19 cellular contexts compared by ENCODE assay signal in the genomic region with DNA sequence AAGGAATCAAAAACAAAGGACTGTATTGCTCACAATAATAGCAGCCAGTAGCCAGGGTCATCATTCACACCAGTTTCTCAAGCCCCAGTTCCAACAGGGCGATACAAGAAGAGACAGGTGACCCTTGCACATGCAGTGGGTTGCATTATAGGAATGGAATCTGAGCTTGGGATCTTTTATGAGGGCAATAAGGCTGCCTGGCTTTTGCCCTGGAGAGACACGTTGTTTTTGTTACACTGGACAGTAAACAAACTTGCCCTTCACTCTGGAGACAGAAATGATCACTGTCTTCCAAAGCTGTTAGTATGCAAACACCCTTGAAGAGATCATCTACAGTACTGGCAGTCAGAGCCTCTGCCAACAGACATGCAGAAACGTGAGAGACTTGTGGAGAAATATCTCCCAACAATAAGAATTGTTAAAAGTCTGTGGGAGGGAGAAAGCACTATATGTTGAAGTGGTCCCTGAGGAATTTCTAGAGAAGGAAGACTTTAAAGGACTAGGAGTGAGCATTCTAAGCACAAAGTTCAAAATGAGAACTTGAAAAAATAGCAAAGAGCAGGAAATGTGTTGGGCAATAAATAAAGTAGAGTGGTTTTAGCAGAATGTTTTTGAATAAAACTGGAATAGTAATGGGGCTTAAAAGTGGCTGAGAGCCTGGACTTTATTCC. TPM values are rescaled to one million over a fixed set of nuclear protein-coding genes. Genes with fewer than 3 reads are reported as not detected.
A peak's percentile ranks its signal among the peaks of the same experiment; 100 is the strongest.
DNase-seq lines count a peak whose midpoint lies in the region; ATAC-seq, FAIRE-seq and TF ChIP-seq lines count a peak whose summit lies in the region.
"Had no signal": no experiment of that assay in that cellular context is flagged by ENCODE, and none has a peak within 500 bp of the region (broad histone marks: within the 10 kb centered on the region; RNA-seq: fewer than 3 reads in every experiment).

No MANE protein-coding gene starts in this region.

- TF ChIP-seq EP300 in H1 (IDR thresholded peaks at IDR 0.05; ENCODE audit: borderline replicate concordance in 1 of 2, low read depth in 2 of 2, low read length in 2 of 2), result no peak

- dilution Hi-C loops in IMR-90 (cut with HindIII; ENCODE audit: low sequenced_read_pairs, unreplicated experiment), result no loop called here

- H3K4me1 ChIP-seq in Caco-2, result peaks cover 8% of the 10 kb centered on the region
- peaks cover 14% of the 10 kb centered on the region for H3K4me1 ChIP-seq in IMR-90 (ENCODE audit: control insufficient read depth, insufficient read depth, low read length)
- peaks cover 7 to 14% (median 10%) of the 10 kb centered on the region in 4 experiments; a peak in 6 of 7 replicates for H3K4me1 ChIP-seq in H1 (replicated peaks in 1 of 4; ENCODE audit: control insufficient read depth in 3 of 4, insufficient read depth in 4 of 4, low read length in 3 of 4)
- H3K4me1 ChIP-seq in neuronal stem cell (ENCODE audit: control insufficient read depth in 2 of 2, insufficient read depth in 1 of 2, low read depth in 1 of 2, low read length in 2 of 2), result peaks cover 2 to 11% of the 10 kb centered on the region in 2 donors

- H4K5ac ChIP-seq in IMR-90 (ENCODE audit: low read depth, low read length) (no peak overlapping the region), H1 (ENCODE audit: insufficient read length, low read depth, low read length) (no peak overlapping the region)

- H4K91ac ChIP-seq in IMR-90 (ENCODE audit: insufficient read depth, low read depth, low read length) (no peak overlapping the region), H1 (replicated peaks; ENCODE audit: insufficient read length, low read length) (no peak overlapping the region), neuronal stem cell (ENCODE audit: low read depth, low read length, poor library complexity) (no peak overlapping the region)

- H3K27ac ChIP-seq in IMR-90 (ENCODE audit: insufficient read depth, low read length) (no peak overlapping the region), H1 (ENCODE audit: low read depth, low read length) (no peak overlapping the region), neuronal stem cell (replicated peaks; ENCODE audit: low read length) (no peak overlapping the region)
- H3K27ac ChIP-seq: BLaER1, dorsolateral prefrontal cortex had no signal

- no peak overlapping the region for H2BK5ac ChIP-seq in IMR-90 (ENCODE audit: low read depth, low read length, poor library complexity, severe bottlenecking)
- peak overlapping the region; percentile 35; the same call in 1 of the 2 replicates for H2BK5ac ChIP-seq in H1 (ENCODE audit: low read depth, low read length)
- H2BK5ac ChIP-seq in neuronal stem cell (ENCODE audit: low read length), result no peak overlapping the region

- H3K4me3 ChIP-seq in Caco-2 (ENCODE audit: low read depth, low read length) (no peak overlapping the region), IMR-90 (ENCODE audit: insufficient read depth, low read depth, low read length) (no peak overlapping the region), H1 (ENCODE audit: extremely low read depth in 1 of 4, insufficient read depth in 2 of 4, low read depth in 3 of 4, low read length in 4 of 4) (no peak overlapping the region), neuronal stem cell (ENCODE audit: low read length in 2 of 2) (no peak overlapping the region)
- H3K4me3 ChIP-seq: BLaER1, dorsolateral prefrontal cortex had no signal

- no peaks in the 10 kb centered on the region for H3K36me3 ChIP-seq in Caco-2 (ENCODE audit: control insufficient read depth, insufficient read depth, low read length)
- no peaks in the 10 kb centered on the region for H3K36me3 ChIP-seq in IMR-90 (ENCODE audit: control insufficient read depth, insufficient read depth, low read length)
- no peaks in the 10 kb centered on the region for H3K36me3 ChIP-seq in H1 (ENCODE audit: control insufficient read depth in 2 of 4, insufficient read depth in 4 of 4, low read length in 3 of 4)
- no peaks in the 10 kb centered on the region for H3K36me3 ChIP-seq in neuronal stem cell (replicated peaks in 1 of 2; ENCODE audit: control insufficient read depth in 2 of 2, insufficient read depth in 2 of 2, low read length in 2 of 2)
- H3K36me3 ChIP-seq: BLaER1 had no signal

- in situ Hi-C loops in IMR-90 (cut with MboI; ENCODE audit: low sequenced_read_pairs), result loop anchor here (5.0 to 10.0 kb wide), 4 partner anchors 1125 to 1537 kb away; no protein-coding TSS in a partner anchor

- TF ChIP-seq POLR2A in IMR-90 (IDR thresholded peaks at IDR 0.05; ENCODE audit: low read depth, low read length), result no peak
- no peak for TF ChIP-seq POLR2A in H1 (IDR thresholded peaks at IDR 0.05; ENCODE audit: control extremely low read depth in 1 of 2, low read depth in 2 of 2, low read length in 2 of 2)

- H3K9ac ChIP-seq in IMR-90 (ENCODE audit: low read depth, low read length) (no peak overlapping the region), H1 (replicated peaks in 1 of 4; ENCODE audit: extremely low read depth in 1 of 4, low read depth in 3 of 4, low read length in 3 of 4) (no peak overlapping the region), neuronal stem cell (ENCODE audit: low read depth, low read length, poor library complexity) (no peak overlapping the region)
- H3K9ac ChIP-seq: BLaER1 had no signal

- H3K27ac Mint-ChIP-seq in Caco-2 (ENCODE audit: unreplicated experiment) (peak overlapping the region; percentile 8), immature natural killer cell (no peak overlapping the region)
- H3K27ac Mint-ChIP-seq: activated T-helper 17 cell treated with anti-CD3 and anti-CD28 coated beads, Interleukin-2, amount 50 U/mL, for 72 hours; naive thymus-derived CD8-positive, alpha-beta T cell had no signal

- H3K9me3 ChIP-seq in Caco-2 (no peaks in the 10 kb centered on the region), IMR-90 (ENCODE audit: control insufficient read depth, insufficient read depth, low read length) (no peaks in the 10 kb centered on the region), H1 (ENCODE audit: insufficient read depth in 2 of 2, low read depth in 1 of 2, low read length in 1 of 2) (no peaks in the 10 kb centered on the region), neuronal stem cell (replicated peaks in 1 of 2; ENCODE audit: control insufficient read depth in 2 of 2, insufficient read depth in 1 of 2, low read depth in 1 of 2, low read length in 2 of 2) (no peaks in the 10 kb centered on the region)

- no peak overlapping the region for H3K4me2 ChIP-seq in IMR-90 (ENCODE audit: low read depth, low read length)
- 0 out of 4 replicates have a peak overlapping the region, but pooled peaks of 1 of the 2 experiments have one; percentile 22 for H3K4me2 ChIP-seq in H1 (ENCODE audit: insufficient read depth in 1 of 2, low read depth in 2 of 2, low read length in 2 of 2)
- H3K4me2 ChIP-seq in neuronal stem cell (ENCODE audit: insufficient read depth, low read length, poor library complexity, severe bottlenecking), result no peak overlapping the region
- H3K4me2 ChIP-seq: BLaER1 had no signal

- ATAC-seq in IMR-90 (ENCODE audit: low read depth) (no peak), GM19023 (IDR thresholded peaks at IDR 0.05; ENCODE audit: unreplicated experiment) (no peak)
- ATAC-seq: activated naive CD4-positive, alpha-beta T cell treated with anti-CD3 and anti-CD28 coated beads, Interleukin-2, amount 50 U/mL, for 72 hours; naive thymus-derived CD8-positive, alpha-beta T cell; sciatic nerve had no signal

- H3K23ac ChIP-seq in IMR-90 (ENCODE audit: low read depth, low read length) (no peak overlapping the region), H1 (ENCODE audit: insufficient read length) (no peak overlapping the region), neuronal stem cell (ENCODE audit: low read depth, low read length, poor library complexity) (no peak overlapping the region)

- BruUV-seq in Caco-2 (replicated peaks; lab: Mats Ljungman, UMichigan) (no TSS peak), IMR-90 (replicated peaks; lab: Mats Ljungman, UMichigan) (no TSS peak)

- intact Hi-C loops in Caco-2 (cut with micrococcal nuclease; ENCODE audit: unreplicated experiment), result loop anchor here (1.0 kb wide), 1 partner anchor 1242 kb away; no protein-coding TSS in a partner anchor
- intact Hi-C loops in IMR-90 (cut with micrococcal nuclease), result loop anchor here (1.0 kb wide), 3 partner anchors 18 to 1537 kb away; no protein-coding TSS in a partner anchor

- CTCF ChIA-PET in Caco-2 (lab: Charles Lee) (interaction anchor here (0.6 to 1.0 kb wide), 2 partner anchors 334 to 1558 kb away, joined by 4 to 5 read pairs; no protein-coding TSS in a partner anchor), IMR-90 (lab: Yijun Ruan, JAX) (interaction anchor here (0.5 to 0.8 kb wide), 3 partner anchors 23 to 658 kb away, joined by 3 to 4 read pairs (median 3); no protein-coding TSS in a partner anchor), H1 (lab: Charles Lee; ENCODE audit: partially characterized antibody) (interaction anchor here (0.6 to 11.0 kb wide), 35 partner anchors 7 to 1678 kb away, joined by 3 to 104 read pairs (median 3); no protein-coding TSS in a partner anchor)

- H3K9me1 ChIP-seq in IMR-90 (ENCODE audit: insufficient read depth, low read length), result no peaks in the 10 kb centered on the region

- H3K27me3 ChIP-seq in Caco-2 (replicated peaks; ENCODE audit: control insufficient read depth, insufficient read depth, low read length) (no peaks in the 10 kb centered on the region), IMR-90 (ENCODE audit: control insufficient read depth, insufficient read depth, low read length) (no peaks in the 10 kb centered on the region), H1 (replicated peaks in 1 of 4; ENCODE audit: control insufficient read depth in 3 of 4, extremely low read depth in 1 of 4, insufficient read depth in 3 of 4, low read length in 3 of 4) (peaks cover 10 to 18% (median 18%) of the 10 kb centered on the region in 4 experiments), neuronal stem cell (ENCODE audit: control insufficient read depth in 3 of 3, insufficient read depth in 3 of 3, low read depth in 1 of 3, low read length in 3 of 3) (peaks cover 5 to 40% (median 18%) of the 10 kb centered on the region in 3 experiments)

- peaks cover 8% of the 10 kb centered on the region for H3K4me1 Mint-ChIP-seq in Caco-2 (ENCODE audit: low read depth, unreplicated experiment)
- peaks cover 21 to 22% of the 10 kb centered on the region in 2 donors for H3K4me1 Mint-ChIP-seq in immature natural killer cell

- no peak overlapping the region for H3K56ac ChIP-seq in IMR-90 (ENCODE audit: extremely low read depth, insufficient read depth, low read length)
- H3K56ac ChIP-seq in H1 (replicated peaks; ENCODE audit: insufficient read length, low read depth, low read length), result no peak overlapping the region

- FAIRE-seq in H1 (lab: Jason Lieb, UNC), result no peak
- FAIRE-seq: astrocyte, H54 had no signal

- 0 out of 2 replicates have a peak overlapping the region, but pooled peaks have one; percentile 9 for H3K4ac ChIP-seq in IMR-90 (ENCODE audit: low read depth, low read length)
- H3K4ac ChIP-seq in H1 (replicated peaks; ENCODE audit: insufficient read length, low read depth, low read length), result no peak overlapping the region
- H3K4ac ChIP-seq in neuronal stem cell (ENCODE audit: low read length), result no peak overlapping the region

- H2AK5ac ChIP-seq in IMR-90 (ENCODE audit: low read depth, low read length) (no peak overlapping the region), H1 (ENCODE audit: low read depth, low read length) (no peak overlapping the region), neuronal stem cell (ENCODE audit: low read depth, low read length) (no peak overlapping the region)

- H2BK120ac ChIP-seq in IMR-90 (ENCODE audit: low read depth, low read length) (no peak overlapping the region), H1 (replicated peaks; ENCODE audit: low read depth, low read length) (peak overlapping the region; percentile 44), neuronal stem cell (ENCODE audit: low read depth, low read length) (no peak overlapping the region)

- TF ChIP-seq RAD21 in IMR-90 (IDR thresholded peaks at IDR 0.05; ENCODE audit: low read length) (no peak), H1 (IDR thresholded peaks at IDR 0.05 in 1 of 2, conservative IDR thresholded peaks at IDR 0.05 in 1 of 2; ENCODE audit: low read depth in 2 of 2, low read length in 2 of 2) (no peak)

- H3K79me1 ChIP-seq in IMR-90 (ENCODE audit: low read depth in 1 of 2, low read length in 2 of 2), result peaks cover 0 to 15% of the 10 kb centered on the region in 2 experiments; a peak in 2 of 4 replicates
- no peaks in the 10 kb centered on the region for H3K79me1 ChIP-seq in H1 (ENCODE audit: low read depth, low read length)
- no peaks in the 10 kb centered on the region for H3K79me1 ChIP-seq in neuronal stem cell (ENCODE audit: low read depth, low read length)

- H4K20me1 ChIP-seq in IMR-90 (ENCODE audit: insufficient read depth, low read length), result no peaks in the 10 kb centered on the region
- no peaks in the 10 kb centered on the region for H4K20me1 ChIP-seq in H1 (replicated peaks in 1 of 2; ENCODE audit: control insufficient read depth in 1 of 2, insufficient read depth in 2 of 2, low read length in 2 of 2)
- H4K20me1 ChIP-seq: BLaER1 had no signal

- POLR2A ChIA-PET in Caco-2 (lab: Charles Lee) (no interaction called here), IMR-90 (lab: Charles Lee; ENCODE audit: unreplicated experiment) (no interaction called here), H1 (lab: Charles Lee; ENCODE audit: partially characterized antibody) (no interaction called here)

- no peak overlapping the region for H4K8ac ChIP-seq in IMR-90 (ENCODE audit: low read depth in 2 of 2, low read length in 2 of 2)
- H4K8ac ChIP-seq in H1 (ENCODE audit: extremely low read depth, insufficient read depth, low read length), result no peak overlapping the region
- no peak overlapping the region for H4K8ac ChIP-seq in neuronal stem cell (ENCODE audit: low read depth, low read length)

- H2BK15ac ChIP-seq in IMR-90 (ENCODE audit: low read depth, low read length), result no peak overlapping the region
- peak overlapping the region; percentile 73; the same call in 1 of the 2 replicates for H2BK15ac ChIP-seq in H1 (ENCODE audit: low read length)
- no peak overlapping the region for H2BK15ac ChIP-seq in neuronal stem cell (ENCODE audit: low read length)

- H3K9me3 Mint-ChIP-seq in Caco-2 (ENCODE audit: unreplicated experiment) (no peaks in the 10 kb centered on the region), immature natural killer cell (no peaks in the 10 kb centered on the region)
- H3K9me3 Mint-ChIP-seq: activated naive CD4-positive, alpha-beta T cell treated with anti-CD3 and anti-CD28 coated beads, Interleukin-2, amount 50 U/mL, for 72 hours; activated T-helper 17 cell treated with anti-CD3 and anti-CD28 coated beads, Interleukin-2, amount 50 U/mL, for 72 hours; central memory CD8-positive, alpha-beta T cell; naive thymus-derived CD8-positive, alpha-beta T cell had no signal

- H3K18ac ChIP-seq in IMR-90 (ENCODE audit: low read depth, low read length), result no peak overlapping the region
- 0 out of 2 replicates have a peak overlapping the region, but pooled peaks have one; percentile 17 for H3K18ac ChIP-seq in H1 (ENCODE audit: extremely low read depth, low read length)
- H3K18ac ChIP-seq in neuronal stem cell (ENCODE audit: low read length), result no peak overlapping the region

- no peak overlapping the region for H2AFZ ChIP-seq in IMR-90 (replicated peaks; ENCODE audit: low read length, poor library complexity)
- H2AFZ ChIP-seq in H1 (ENCODE audit: low read length), result peak overlapping the region; percentile 13; the same call in 1 of the 2 replicates
- peak overlapping the region; percentile 28 for H2AFZ ChIP-seq in neuronal stem cell (ENCODE audit: low read length)

- WGBS in IMR-90 (ENCODE audit: extremely low coverage in 2 of 2, insufficient read length in 1 of 2), 2 experiments, result no CpG with 5 or more reads among the region's 3 CpGs
- WGBS in H1 (ENCODE audit: extremely low coverage in 1 of 2, insufficient coverage in 1 of 2, insufficient read length in 1 of 2, insufficient replicate concordance in 2 of 2, low coverage in 1 of 2, low lambda C conversion rate in 2 of 2, missing lambda C conversion rate in 1 of 2), 2 experiments, result 55% methylated on average over 3 of the region's 3 CpGs; no CpG with 5 or more reads in 1 of the 2 experiments
- no CpG with 5 or more reads among the region's 3 CpGs for WGBS in neuronal stem cell (ENCODE audit: extremely low coverage in 2 of 2, insufficient read length in 2 of 2, insufficient replicate concordance in 1 of 2), 2 donors

- no peak overlapping the region for H2AK9ac ChIP-seq in IMR-90 (replicated peaks; ENCODE audit: low read depth, low read length, poor library complexity)

- TF ChIP-seq CTCF in Caco-2 (IDR thresholded peaks at IDR 0.05; ENCODE audit: insufficient read depth in 1 of 2, low read depth in 1 of 2, low read length in 1 of 2, severe bottlenecking in 1 of 2, unreplicated experiment in 1 of 2) (no peak), IMR-90 (conservative IDR thresholded peaks at IDR 0.05; ENCODE audit: low read depth, low read length) (no peak), H1 (IDR thresholded peaks at IDR 0.05; ENCODE audit: control extremely low read depth in 1 of 3, insufficient read depth in 1 of 3, low read depth in 1 of 3, low read length in 3 of 3) (no peak)

- H3K36me3 Mint-ChIP-seq in Caco-2 (ENCODE audit: insufficient read depth, unreplicated experiment) (no peaks in the 10 kb centered on the region), immature natural killer cell (no peaks in the 10 kb centered on the region)
- H3K36me3 Mint-ChIP-seq: naive thymus-derived CD8-positive, alpha-beta T cell had no signal

- H3K14ac ChIP-seq in IMR-90 (replicated peaks; ENCODE audit: low read depth, low read length), result no peak overlapping the region; the same call in 1 of the 2 replicates
- H3K14ac ChIP-seq in H1 (ENCODE audit: insufficient read length), result no peak overlapping the region
- H3K14ac ChIP-seq in neuronal stem cell (ENCODE audit: low read length), result no peak overlapping the region

- no peaks in the 10 kb centered on the region for H3K79me2 ChIP-seq in H1 (ENCODE audit: control insufficient read depth in 1 of 2, insufficient read depth in 2 of 2, low read length in 2 of 2)

- H2BK12ac ChIP-seq in H1 (ENCODE audit: low read depth, low read length) (peak overlapping the region; percentile 78), neuronal stem cell (ENCODE audit: low read length) (no peak overlapping the region)

- peaks cover 13% of the 10 kb centered on the region for H3K23me2 ChIP-seq in H1 (ENCODE audit: low read depth, low read length)

- H2BK20ac ChIP-seq in IMR-90 (ENCODE audit: low read depth, low read length) (no peak overlapping the region), H1 (ENCODE audit: low read length) (peak overlapping the region; percentile 89; the same call in 1 of the 2 replicates)

- no peaks in the 10 kb centered on the region for H3K27me3 Mint-ChIP-seq in Caco-2 (ENCODE audit: insufficient read depth, unreplicated experiment)
- H3K27me3 Mint-ChIP-seq in immature natural killer cell (ENCODE audit: low read depth in 3 of 3), result peaks cover 21 to 29% (median 23%) of the 10 kb centered on the region in 3 donors

- H3K4me3 Mint-ChIP-seq in Caco-2 (ENCODE audit: unreplicated experiment), result no peak overlapping the region
- no peak overlapping the region for H3K4me3 Mint-ChIP-seq in immature natural killer cell
- H3K4me3 Mint-ChIP-seq: activated T-helper 17 cell treated with anti-CD3 and anti-CD28 coated beads, Interleukin-2, amount 50 U/mL, for 72 hours; central memory CD8-positive, alpha-beta T cell; naive thymus-derived CD8-positive, alpha-beta T cell had no signal

- peak; percentile 35 to 56 for DNase-seq in Caco-2
- DNase-seq in IMR-90, result no peak
- no peak for DNase-seq in H1 (ENCODE audit: low read depth in 1 of 2, low spot score in 2 of 2)
- no peak for DNase-seq in neuronal stem cell (ENCODE audit: low spot score)
- DNase-seq in immature natural killer cell, result no peak
- no peak for DNase-seq in nucleus accumbens (lab: John Stamatoyannopoulos, UW)
- DNase-seq: activated CD4-positive, alpha-beta T cell treated with anti-CD3 and anti-CD28 coated beads, Interleukin-2, amount 50 U/mL, for 4 hours; activated CD8-positive, alpha-beta memory T cell treated with anti-CD3 and anti-CD28 coated beads, Interleukin-2, amount 50 U/mL, for 4 hours; Right ventricle myocardium superior had no signal

RNA-seq across cellular contexts. Expression of gene COL12A1, which starts 6.2 kb away (rescaled TPM):
- total RNA-seq in Caco-2 (2022) (61.8 and 68.0 TPM in 2 replicates), IMR-90 (2012; rRNA removed) (452 and 502 TPM in 2 replicates)
- polyA plus RNA-seq in IMR-90 (2012; rRNA removed) (307 and 350 TPM in 2 replicates), H1 (2011; rRNA removed) (1.4 TPM in 2 replicates), immature natural killer cell (not detected)
- 147 and 190 TPM in 2 replicates for polyA plus RNA-seq in IMR-90 (2012; cell fraction: cytosol; rRNA removed)
- 157 and 467 TPM in 2 replicates for polyA plus RNA-seq in IMR-90 (2012; cell fraction: nucleus; rRNA removed; ENCODE audit: low replicate concordance)
- 4.7 TPM in 2 replicates for total RNA-seq in H1 (2021; fragmentation: NEBNext Ultra II Directional; extraction: Animal tissue kit (Norgen Biotek cat#: 25700))
- 1.9 TPM for polyA plus RNA-seq in H1 (2011; cell fraction: cytosol; rRNA removed)
- polyA plus RNA-seq in H1 (2011; cell fraction: nucleus; rRNA removed), result 5.7 TPM
- polyA plus RNA-seq in H1 (2012, experiment 1 of 2), result 1.9 to 3.1 TPM (median 2.6 TPM) in 4 replicates
- 0.46 TPM for polyA plus RNA-seq in H1 (2012, experiment 2 of 2)
- 4.2 TPM for polyA plus RNA-seq in H1 (2013, experiment 1 of 2)
- polyA plus RNA-seq in H1 (2013, experiment 2 of 2), result 4.3 TPM
- polyA minus RNA-seq in H1 (2011; rRNA and poly(A)+ RNA removed), result 12.9 and 13.0 TPM in 2 replicates
- 4.8 TPM for polyA minus RNA-seq in H1 (2011; cell fraction: cytosol; rRNA and poly(A)+ RNA removed)
- 10.4 TPM for polyA minus RNA-seq in H1 (2011; cell fraction: nucleus; rRNA and poly(A)+ RNA removed)
- 1.2 TPM for polyA plus RNA-seq in neuronal stem cell (2013, experiment 1 of 2)
- polyA plus RNA-seq in neuronal stem cell (2013, experiment 2 of 2), result 0.98 TPM
- total RNA-seq: activated T-helper 17 cell treated with anti-CD3 and anti-CD28 coated beads, Interleukin-2, amount 50 U/mL, for 72 hours; naive thymus-derived CD8-positive, alpha-beta T cell had no signal
- polyA plus RNA-seq: naive thymus-derived CD8-positive, alpha-beta T cell had no signal

RNA-seq across cellular contexts. Expression of gene COX7A2, which starts 31.5 kb away (rescaled TPM):
- 381 and 385 TPM in 2 replicates for total RNA-seq in Caco-2 (2022)
- 85.8 and 776 TPM in 2 replicates for total RNA-seq in IMR-90 (2012; rRNA removed)
- polyA plus RNA-seq in IMR-90 (2012; rRNA removed), result 174 and 185 TPM in 2 replicates
- 360 and 1,161 TPM in 2 replicates for polyA plus RNA-seq in IMR-90 (2012; cell fraction: cytosol; rRNA removed)
- polyA plus RNA-seq in IMR-90 (2012; cell fraction: nucleus; rRNA removed; ENCODE audit: low replicate concordance), result 39.2 and 183 TPM in 2 replicates
- total RNA-seq in H1 (2021; fragmentation: NEBNext Ultra II Directional; extraction: Animal tissue kit (Norgen Biotek cat#: 25700)), result 456 and 468 TPM in 2 replicates
- polyA plus RNA-seq in H1 (2011; rRNA removed), result 198 and 262 TPM in 2 replicates
- 257 TPM for polyA plus RNA-seq in H1 (2011; cell fraction: cytosol; rRNA removed)
- 167 TPM for polyA plus RNA-seq in H1 (2011; cell fraction: nucleus; rRNA removed)
- polyA plus RNA-seq in H1 (2012, experiment 1 of 2), result 351 to 525 TPM (median 436 TPM) in 4 replicates
- 2,411 TPM for polyA plus RNA-seq in H1 (2012, experiment 2 of 2)
- polyA plus RNA-seq in H1 (2013, experiment 1 of 2), result 1,987 TPM
- polyA plus RNA-seq in H1 (2013, experiment 2 of 2), result 1,925 TPM
- polyA minus RNA-seq in H1 (2011; rRNA and poly(A)+ RNA removed), result 31.6 and 33.7 TPM in 2 replicates
- 32.1 TPM for polyA minus RNA-seq in H1 (2011; cell fraction: cytosol; rRNA and poly(A)+ RNA removed)
- polyA minus RNA-seq in H1 (2011; cell fraction: nucleus; rRNA and poly(A)+ RNA removed), result 48.3 TPM
- polyA plus RNA-seq in neuronal stem cell (2013, experiment 1 of 2), result 1,152 TPM
- 1,071 TPM for polyA plus RNA-seq in neuronal stem cell (2013, experiment 2 of 2)
- polyA plus RNA-seq in immature natural killer cell, result 1,000 to 10,000 TPM in 1 of 3 donors, 100 to 1,000 TPM in 2; 732 to 1,349 (median 964) TPM

Comparison
In these comparisons a context has a peak if more than half of its experiments do, and no peak if none do; other contexts are left out.
1. DNase-seq: peak in Caco-2 (2 of 2); none in IMR-90 (single experiment), H1 (0 of 2), neuronal stem cell (single experiment), immature natural killer cell (0 of 3) and nucleus accumbens (0 of 56).
2. RNA of gene COL12A1, which starts 6.2 kb away (total RNA-seq): 452 to 502 TPM in IMR-90 and 61.8 to 68.0 TPM in Caco-2; 4.7 TPM in H1; every median in the first group is over 10 times any median in the second.